Comparison of ENCODE assay signal across 16 cellular contexts in genomic region chr6:30800876-30801275, GRCh38. TPM values are rescaled to one million over a fixed set of nuclear protein-coding genes. Genes with fewer than 3 reads are reported as not detected.
DNase-seq lines count a peak whose midpoint lies in the region; ATAC-seq and TF ChIP-seq lines count a peak whose summit lies in the region.
"Had no signal": no experiment of that assay in that cellular context is flagged by ENCODE, and none has a peak within 500 bp of the region (broad histone marks: within the 10 kb centered on the region; RNA-seq: fewer than 3 reads in every experiment).

No MANE protein-coding gene starts in this region.

- no peak overlapping the region for H2BK15ac ChIP-seq in mesendoderm (replicated peaks; ENCODE audit: low read depth)

- H4K5ac ChIP-seq in mesendoderm (ENCODE audit: low read length), result no peak overlapping the region

- no peaks in the 10 kb centered on the region for H3K36me3 Mint-ChIP-seq in chondrocyte (ENCODE audit: low read depth)
- no peaks in the 10 kb centered on the region for H3K36me3 Mint-ChIP-seq in HFFc6 (ENCODE audit: low read depth)
- H3K36me3 Mint-ChIP-seq in stimulated activated effector memory CD8-positive, alpha-beta T cell treated with anti-CD3 and anti-CD28 coated beads, Interleukin-12 subunit alpha, Interleukin-12 subunit beta, amount 100 ng/mL, for 72 hours, result no peaks in the 10 kb centered on the region

- H3K79me2 ChIP-seq in mesendoderm (ENCODE audit: control insufficient read depth, insufficient read depth, low read length), result no peaks in the 10 kb centered on the region

- no peak overlapping the region for H2BK5ac ChIP-seq in mesendoderm (ENCODE audit: low read length)

- TF ChIP-seq EP300 in stomach (IDR thresholded peaks at IDR 0.05), result no peak

- H3K9me3 ChIP-seq in heart right ventricle, result no peaks in the 10 kb centered on the region
- no peaks in the 10 kb centered on the region for H3K9me3 ChIP-seq in stomach

- H3K4me1 Mint-ChIP-seq in chondrocyte (ENCODE audit: low read depth), result peaks cover 44% of the 10 kb centered on the region
- peaks cover 17% of the 10 kb centered on the region; the same call in 1 of the 2 replicates for H3K4me1 Mint-ChIP-seq in HFFc6 (ENCODE audit: low read depth)
- H3K4me1 Mint-ChIP-seq in stimulated activated effector memory CD8-positive, alpha-beta T cell treated with anti-CD3 and anti-CD28 coated beads, Interleukin-12 subunit alpha, Interleukin-12 subunit beta, amount 100 ng/mL, for 72 hours, result peaks cover 22% of the 10 kb centered on the region

- H3K23ac ChIP-seq in mesendoderm (ENCODE audit: low read length), result no peak overlapping the region

- H3K9me3 Mint-ChIP-seq in chondrocyte (ENCODE audit: low read depth) (no peaks in the 10 kb centered on the region), HFFc6 (no peaks in the 10 kb centered on the region)
- H3K9me3 Mint-ChIP-seq in stimulated activated effector memory CD8-positive, alpha-beta T cell treated with anti-CD3 and anti-CD28 coated beads, Interleukin-12 subunit alpha, Interleukin-12 subunit beta, amount 100 ng/mL, for 72 hours, result no peaks in the 10 kb centered on the region
- H3K9me3 Mint-ChIP-seq: neural crest cell had no signal

- peak overlapping the region; percentile 41 for H4K8ac ChIP-seq in mesendoderm (ENCODE audit: low read depth, low read length)

- H3K4me3 Mint-ChIP-seq in chondrocyte (ENCODE audit: unreplicated experiment) (no peak overlapping the region), HFFc6 (no peak overlapping the region)
- H3K4me3 Mint-ChIP-seq in stimulated activated effector memory CD8-positive, alpha-beta T cell treated with anti-CD3 and anti-CD28 coated beads, Interleukin-12 subunit alpha, Interleukin-12 subunit beta, amount 100 ng/mL, for 72 hours, result no peak overlapping the region
- H3K4me3 Mint-ChIP-seq: activated CD4-positive, alpha-beta T cell treated with anti-CD3 and anti-CD28 coated beads, Interleukin-2, amount 10 ng/mL, durations not matched to agents 7 days and 5 days; neural crest cell; stimulated activated naive CD8-positive, alpha-beta T cell treated with anti-CD3 and anti-CD28 coated beads, Interleukin-15, amount 100 ng/mL, for 72 hours had no signal

- no peak overlapping the region for H2AK5ac ChIP-seq in mesendoderm (ENCODE audit: low read length)

- H3K27me3 ChIP-seq in heart right ventricle (no peaks in the 10 kb centered on the region), mesendoderm (ENCODE audit: insufficient read depth, low read length, poor library complexity) (no peaks in the 10 kb centered on the region), stomach (no peaks in the 10 kb centered on the region)

- TF ChIP-seq POLR2A in stomach (IDR thresholded peaks at IDR 0.05), result no peak

- H3K27ac ChIP-seq in heart right ventricle (peak overlapping the region; percentile 10 to 83 (median 66)), mesendoderm (ENCODE audit: low read depth, low read length) (no peak overlapping the region), stomach (peak overlapping the region; percentile 7 to 59 (median 54))
- H3K27ac ChIP-seq: RWPE1 had no signal

- H3K27ac Mint-ChIP-seq in chondrocyte (ENCODE audit: unreplicated experiment), result peak overlapping the region; percentile 90
- H3K27ac Mint-ChIP-seq in HFFc6, result no peak overlapping the region
- H3K27ac Mint-ChIP-seq in stimulated activated effector memory CD8-positive, alpha-beta T cell treated with anti-CD3 and anti-CD28 coated beads, Interleukin-12 subunit alpha, Interleukin-12 subunit beta, amount 100 ng/mL, for 72 hours, result no peak overlapping the region
- H3K27ac Mint-ChIP-seq: activated CD4-positive, alpha-beta T cell treated with anti-CD3 and anti-CD28 coated beads, Interleukin-2, amount 10 ng/mL, durations not matched to agents 7 days and 5 days had no signal

- H3K36me3 ChIP-seq in heart right ventricle (no peaks in the 10 kb centered on the region), mesendoderm (ENCODE audit: control insufficient read depth, insufficient read depth, low read length) (no peaks in the 10 kb centered on the region), stomach (no peaks in the 10 kb centered on the region)

- H3K9ac ChIP-seq in mesendoderm (ENCODE audit: low read length), result no peak overlapping the region

- no peak overlapping the region for H3K56ac ChIP-seq in mesendoderm (ENCODE audit: low read length)

- 59 to 63% methylated on average over 6 of the region's 6 CpGs for WGBS in heart right ventricle, 2 donors
- no CpG with 5 or more reads among the region's 6 CpGs for WGBS in mesendoderm (ENCODE audit: extremely low coverage, insufficient coverage, low lambda C conversion rate)
- WGBS in stomach, 5 donors, result 59 to 71% (median 68%) methylated on average over 6 of the region's 6 CpGs

- no peak overlapping the region for H2BK120ac ChIP-seq in mesendoderm (ENCODE audit: low read depth, low read length)

- TF ChIP-seq CTCF in chondrocyte (IDR thresholded peaks at IDR 0.05), result no peak
- TF ChIP-seq CTCF in heart right ventricle (IDR thresholded peaks at IDR 0.05), result no peak
- TF ChIP-seq CTCF in stomach (IDR thresholded peaks at IDR 0.05), result no peak
- no peak for TF ChIP-seq CTCF in HFFc6 (IDR thresholded peaks at IDR 0.05)

- H3K4ac ChIP-seq in mesendoderm (ENCODE audit: low read depth, low read length), result no peak overlapping the region

- no peaks in the 10 kb centered on the region for H3K79me1 ChIP-seq in mesendoderm (ENCODE audit: low read length)

- H3K4me1 ChIP-seq in heart right ventricle, result peaks cover 0 to 35% (median 3%) of the 10 kb centered on the region in 9 donors
- H3K4me1 ChIP-seq in mesendoderm (ENCODE audit: control insufficient read depth, low read depth, low read length), result no peaks in the 10 kb centered on the region
- H3K4me1 ChIP-seq in stomach, result peaks cover 0 to 6% (median 4%) of the 10 kb centered on the region in 4 donors

- H3K18ac ChIP-seq in mesendoderm (ENCODE audit: low read length), result no peak overlapping the region

- intact Hi-C loops in heart right ventricle (cut with DNase I) (loop anchor here in 1 of 10 donors (2.0 kb wide), 1 partner anchor 60 kb away; no protein-coding TSS in a partner anchor), stomach (cut with DNase I; ENCODE audit: low total_unique reads) (no loop called here), left colon (cut with DNase I, micrococcal nuclease) (no loop called here)

- DNase-seq in chondrocyte (ENCODE audit: low spot score) (no peak), heart right ventricle (peak in 1 of 2 donors; percentile 41), mesendoderm (no peak), stomach (no peak), HFFc6 (no peak), left colon (no peak)
- DNase-seq in stimulated activated effector memory CD8-positive, alpha-beta T cell treated with anti-CD3 and anti-CD28 coated beads, Interleukin-12 subunit alpha, Interleukin-12 subunit beta, amount 100 ng/mL, for 72 hours (ENCODE audit: low spot score in 2 of 2), result no peak
- DNase-seq: activated CD4-positive, alpha-beta T cell treated with anti-CD3 and anti-CD28 coated beads, Interleukin-2, amount 10 ng/mL, durations not matched to agents 7 days and 5 days; activated gamma-delta T cell; DND-41; NCI-H187 treated with DMSO at 0.1 percent for 48 hours; NCI-H226; stimulated activated naive CD8-positive, alpha-beta T cell treated with anti-CD3 and anti-CD28 coated beads, Interleukin-15, amount 100 ng/mL, for 72 hours had no signal

- ATAC-seq in heart right ventricle (peak; percentile 61 to 90 (median 79)), left colon (no peak), GM18861 (IDR thresholded peaks at IDR 0.05; ENCODE audit: unreplicated experiment) (no peak)
- no peak for ATAC-seq in stimulated activated effector memory CD8-positive, alpha-beta T cell treated with anti-CD3 and anti-CD28 coated beads, Interleukin-12 subunit alpha, Interleukin-12 subunit beta, amount 100 ng/mL, for 72 hours
- ATAC-seq: stimulated activated naive CD8-positive, alpha-beta T cell treated with anti-CD3 and anti-CD28 coated beads, Interleukin-15, amount 100 ng/mL, for 72 hours had no signal

- H3K27me3 Mint-ChIP-seq in chondrocyte (ENCODE audit: low read depth) (no peaks in the 10 kb centered on the region), HFFc6 (ENCODE audit: insufficient read depth) (no peaks in the 10 kb centered on the region; the same call in 1 of the 2 replicates)
- H3K27me3 Mint-ChIP-seq: activated CD4-positive, alpha-beta T cell treated with anti-CD3 and anti-CD28 coated beads, Interleukin-2, amount 10 ng/mL, durations not matched to agents 7 days and 5 days; stimulated activated naive CD8-positive, alpha-beta T cell treated with anti-CD3 and anti-CD28 coated beads, Interleukin-15, amount 100 ng/mL, for 72 hours had no signal

- H3K4me3 ChIP-seq in heart right ventricle (no peak overlapping the region), mesendoderm (ENCODE audit: low read length) (no peak overlapping the region), stomach (no peak overlapping the region)

- no peak overlapping the region for H3K4me2 ChIP-seq in mesendoderm (ENCODE audit: low read length)

RNA-seq across cellular contexts. Expression of gene IER3, which starts 56.5 kb away (rescaled TPM):
- total RNA-seq in chondrocyte (332 to 354 TPM (median 333 TPM) in 3 replicates), heart right ventricle (100 to 1,000 TPM in 6 of 10 donors, 10 to 100 TPM in 4; 15.6 to 309 (median 115) TPM), stomach (100 to 1,000 TPM in 2 of 5 donors, 10 to 100 TPM in 3; 16.5 to 144 (median 92.8) TPM), left colon (100 to 1,000 TPM in 1 of 2 donors, 10 to 100 TPM in 1; 70.9 to 169 TPM)
- polyA plus RNA-seq in heart right ventricle (10 to 100 TPM; 25.3 to 93.9 TPM), stomach (100 to 1,000 TPM; 112 to 187 (median 147) TPM)
- 285 TPM for polyA plus RNA-seq in mesendoderm (2013, experiment 1 of 2)
- 254 TPM for polyA plus RNA-seq in mesendoderm (2013, experiment 2 of 2)
- total RNA-seq in HFFc6 (2021; fragmentation: NEBNext Ultra II Directional; extraction: Animal tissue kit (Norgen Biotek cat#: 25700)), result 10 to 100 TPM; 38.1 to 62.4 (median 60.2) TPM

RNA-seq across cellular contexts. Expression of gene FLOT1, which starts 58.4 kb away (rescaled TPM):
- total RNA-seq in chondrocyte (66.8 to 72.7 TPM (median 69.1 TPM) in 3 replicates), heart right ventricle (100 to 1,000 TPM; 158 to 280 (median 184) TPM), stomach (100 to 1,000 TPM in 2 of 5 donors, 10 to 100 TPM in 3; 40.6 to 201 (median 74.7) TPM), left colon (100 to 1,000 TPM; 130 to 137 TPM)
- polyA plus RNA-seq in heart right ventricle (100 to 1,000 TPM; 233 to 317 TPM), stomach (100 to 1,000 TPM; 145 to 178 (median 151) TPM)
- 70.7 TPM for polyA plus RNA-seq in mesendoderm (2013, experiment 1 of 2)
- 68.2 TPM for polyA plus RNA-seq in mesendoderm (2013, experiment 2 of 2)
- 100 to 1,000 TPM; 218 to 286 (median 236) TPM for total RNA-seq in HFFc6 (2021; fragmentation: NEBNext Ultra II Directional; extraction: Animal tissue kit (Norgen Biotek cat#: 25700))

Comparison
In these comparisons a context has a peak if more than half of its experiments do, and no peak if none do; other contexts are left out.
1. ATAC-seq: peak in heart right ventricle (8 of 8); none in left colon (single experiment), stimulated activated effector memory CD8-positive, alpha-beta T cell treated with anti-CD3 and anti-CD28 coated beads, Interleukin-12 subunit alpha, Interleukin-12 subunit beta, amount 100 ng/mL, for 72 hours (single experiment) and GM18861 (single experiment).